Comparison of ENCODE assay signal across 15 cellular contexts in genomic region chr17:4163951-4164350, GRCh38. TPM values are rescaled to one million over a fixed set of nuclear protein-coding genes. Genes with fewer than 3 reads are reported as not detected.
DNase-seq lines count a peak whose midpoint lies in the region; ATAC-seq and TF ChIP-seq lines count a peak whose summit lies in the region.
"Had no signal": no experiment of that assay in that cellular context is flagged by ENCODE, and none has a peak within 500 bp of the region (broad histone marks: within the 10 kb centered on the region; RNA-seq: fewer than 3 reads in every experiment).

No MANE protein-coding gene starts in this region.

- H4K8ac ChIP-seq in IMR-90 (ENCODE audit: low read depth in 2 of 2, low read length in 2 of 2), result no peak overlapping the region

- H3K18ac ChIP-seq in IMR-90 (ENCODE audit: low read depth, low read length), result no peak overlapping the region

- POLR2A ChIA-PET in IMR-90 (lab: Charles Lee; ENCODE audit: unreplicated experiment), result no interaction called here

- no peak for TF ChIP-seq RAD21 in IMR-90 (IDR thresholded peaks at IDR 0.05; ENCODE audit: low read length)

- H3K36me3 Mint-ChIP-seq in brain, result peaks cover 53% of the 10 kb centered on the region

- no peaks in the 10 kb centered on the region for H3K79me2 ChIP-seq in ACC112 (ENCODE audit: control insufficient read depth, insufficient read depth, low read length, unreplicated experiment)

- DNase-seq in IMR-90, result peak; percentile 50
- peak; percentile 67 for DNase-seq in right atrium auricular region (ENCODE audit: low spot score)
- no peak for DNase-seq in NCI-H187 (lab: John Stamatoyannopoulos, UW)
- no peak for DNase-seq in NCI-H1930 (lab: John Stamatoyannopoulos, UW)
- DNase-seq in stimulated activated naive CD8-positive, alpha-beta T cell treated with anti-CD3 and anti-CD28 coated beads, Interleukin-15, amount 100 ng/mL, for 72 hours, result no peak
- DNase-seq: activated CD4-positive, alpha-beta T cell treated with anti-CD3 and anti-CD28 coated beads, Interleukin-2, amount 50 U/mL, for 4 hours; activated effector memory CD4-positive, alpha-beta T cell treated with Interleukin-2 at 50 U/mL for 16 hours; Karpas-422; mammary epithelial cell; nucleus accumbens had no signal

- TF ChIP-seq CTCF in IMR-90 (conservative IDR thresholded peaks at IDR 0.05; ENCODE audit: low read depth, low read length) (no peak), brain (conservative IDR thresholded peaks at IDR 0.05) (no peak), right atrium auricular region (IDR thresholded peaks at IDR 0.05) (no peak)

- H3K9me3 Mint-ChIP-seq in brain, result no peaks in the 10 kb centered on the region
- H3K9me3 Mint-ChIP-seq in stimulated activated naive CD8-positive, alpha-beta T cell treated with anti-CD3 and anti-CD28 coated beads, Interleukin-15, amount 100 ng/mL, for 72 hours, result no peaks in the 10 kb centered on the region
- H3K9me3 Mint-ChIP-seq: T-helper 2 cell treated with Interferon-gamma antibody and Interleukin-4, amounts not matched to agents 5 μg/mL and 100 μg/mL, for 36 hours had no signal

- H3K4me2 ChIP-seq in IMR-90 (ENCODE audit: low read depth, low read length), result no peak overlapping the region

- H4K5ac ChIP-seq in IMR-90 (ENCODE audit: low read depth, low read length), result no peak overlapping the region

- H4K91ac ChIP-seq in IMR-90 (ENCODE audit: insufficient read depth, low read depth, low read length), result no peak overlapping the region

- peak overlapping the region; percentile 55 for H2AK9ac ChIP-seq in IMR-90 (replicated peaks; ENCODE audit: low read depth, low read length, poor library complexity)

- H2BK5ac ChIP-seq in IMR-90 (ENCODE audit: low read depth, low read length, poor library complexity, severe bottlenecking), result no peak overlapping the region

- H3K9me3 ChIP-seq in IMR-90 (ENCODE audit: control insufficient read depth, insufficient read depth, low read length) (no peaks in the 10 kb centered on the region), right atrium auricular region (no peaks in the 10 kb centered on the region)

- ATAC-seq in IMR-90 (ENCODE audit: low read depth) (no peak), HG02571 (IDR thresholded peaks at IDR 0.05; ENCODE audit: unreplicated experiment) (no peak)
- ATAC-seq in stimulated activated naive CD8-positive, alpha-beta T cell treated with anti-CD3 and anti-CD28 coated beads, Interleukin-15, amount 100 ng/mL, for 72 hours, result no peak

- no peak overlapping the region for H2BK15ac ChIP-seq in IMR-90 (ENCODE audit: low read depth, low read length)

- H3K4me3 ChIP-seq in ACC112 (ENCODE audit: low read depth, low read length), result no peak overlapping the region
- no peak overlapping the region for H3K4me3 ChIP-seq in IMR-90 (ENCODE audit: insufficient read depth, low read depth, low read length)
- H3K4me3 ChIP-seq in right atrium auricular region, result no peak overlapping the region

- H3K36me3 ChIP-seq in ACC112 (ENCODE audit: insufficient read depth, low read length) (0 out of 2 replicates have a peak, but pooled peaks cover 18% of the 10 kb centered on the region), IMR-90 (ENCODE audit: control insufficient read depth, insufficient read depth, low read length) (peaks cover 31% of the 10 kb centered on the region), right atrium auricular region (peaks cover 35% of the 10 kb centered on the region)

- no peak overlapping the region for H2BK120ac ChIP-seq in IMR-90 (ENCODE audit: low read depth, low read length)

- in situ Hi-C loops in IMR-90 (cut with MboI; ENCODE audit: low sequenced_read_pairs), result no loop called here

- no peak overlapping the region for H3K4me3 Mint-ChIP-seq in brain
- no peak overlapping the region for H3K4me3 Mint-ChIP-seq in stimulated activated naive CD8-positive, alpha-beta T cell treated with anti-CD3 and anti-CD28 coated beads, Interleukin-15, amount 100 ng/mL, for 72 hours
- H3K4me3 Mint-ChIP-seq: B cell; T-helper 2 cell treated with Interferon-gamma antibody and Interleukin-4, amounts not matched to agents 5 μg/mL and 100 μg/mL, for 36 hours had no signal

- no peak overlapping the region for H3K14ac ChIP-seq in IMR-90 (replicated peaks; ENCODE audit: low read depth, low read length)

- H2AFZ ChIP-seq in ACC112 (ENCODE audit: low read length, unreplicated experiment) (no peak overlapping the region), IMR-90 (replicated peaks; ENCODE audit: low read length, poor library complexity) (no peak overlapping the region)

- dilution Hi-C loops in IMR-90 (cut with HindIII; ENCODE audit: low sequenced_read_pairs, unreplicated experiment), result no loop called here

- H3K9ac ChIP-seq in IMR-90 (ENCODE audit: low read depth, low read length), result no peak overlapping the region

- intact Hi-C loops in IMR-90 (cut with micrococcal nuclease), result no loop called here

- 0 out of 2 replicates have a peak overlapping the region, but pooled peaks have one; percentile 10 for H3K27ac ChIP-seq in ACC112 (ENCODE audit: low read depth, low read length)
- H3K27ac ChIP-seq in IMR-90 (ENCODE audit: insufficient read depth, low read length), result no peak overlapping the region
- H3K27ac ChIP-seq in right atrium auricular region, result no peak overlapping the region

- H4K20me1 ChIP-seq in IMR-90 (ENCODE audit: insufficient read depth, low read length), result peaks cover 5% of the 10 kb centered on the region

- no peak for TF ChIP-seq POLR2A in IMR-90 (IDR thresholded peaks at IDR 0.05; ENCODE audit: low read depth, low read length)

- H3K56ac ChIP-seq in IMR-90 (ENCODE audit: extremely low read depth, insufficient read depth, low read length), result no peak overlapping the region

- peaks cover 0 to 13% of the 10 kb centered on the region in 2 experiments; a peak in 1 of 4 replicates for H3K79me1 ChIP-seq in IMR-90 (ENCODE audit: low read depth in 1 of 2, low read length in 2 of 2)

- BruUV-seq in IMR-90 (replicated peaks; lab: Mats Ljungman, UMichigan), result no TSS peak

- CTCF ChIA-PET in IMR-90 (lab: Yijun Ruan, JAX), result no interaction called here

- H3K4ac ChIP-seq in IMR-90 (ENCODE audit: low read depth, low read length), result no peak overlapping the region

- H3K23ac ChIP-seq in IMR-90 (ENCODE audit: low read depth, low read length), result no peak overlapping the region

- H3K9me1 ChIP-seq in IMR-90 (ENCODE audit: insufficient read depth, low read length), result peaks cover 34% of the 10 kb centered on the region

- peaks cover 19% of the 10 kb centered on the region for H3K4me1 ChIP-seq in ACC112 (ENCODE audit: control insufficient read depth, insufficient read depth, low read length, unreplicated experiment)
- H3K4me1 ChIP-seq in IMR-90 (ENCODE audit: control insufficient read depth, insufficient read depth, low read length), result peaks cover 17% of the 10 kb centered on the region
- H3K4me1 ChIP-seq in right atrium auricular region, result peaks cover 0 to 40% of the 10 kb centered on the region in 2 donors

- peak overlapping the region in 3 of 5 experiments; percentile 24 to 76 (median 54) for H3K27ac Mint-ChIP-seq in brain
- peak overlapping the region in 1 of 2 donors; percentile 26 for H3K27ac Mint-ChIP-seq in stimulated activated naive CD8-positive, alpha-beta T cell treated with anti-CD3 and anti-CD28 coated beads, Interleukin-15, amount 100 ng/mL, for 72 hours
- H3K27ac Mint-ChIP-seq: B cell had no signal

- H3K27me3 Mint-ChIP-seq in brain, result no peaks in the 10 kb centered on the region
- no peaks in the 10 kb centered on the region for H3K27me3 Mint-ChIP-seq in stimulated activated naive CD8-positive, alpha-beta T cell treated with anti-CD3 and anti-CD28 coated beads, Interleukin-15, amount 100 ng/mL, for 72 hours
- H3K27me3 Mint-ChIP-seq: B cell had no signal

- no peaks in the 10 kb centered on the region for H3K27me3 ChIP-seq in ACC112 (ENCODE audit: insufficient read depth, low read length)
- no peaks in the 10 kb centered on the region for H3K27me3 ChIP-seq in IMR-90 (ENCODE audit: control insufficient read depth, insufficient read depth, low read length)
- H3K27me3 ChIP-seq in right atrium auricular region, result no peaks in the 10 kb centered on the region

- peaks cover 26% of the 10 kb centered on the region for H3K4me1 Mint-ChIP-seq in brain
- H3K4me1 Mint-ChIP-seq in stimulated activated naive CD8-positive, alpha-beta T cell treated with anti-CD3 and anti-CD28 coated beads, Interleukin-15, amount 100 ng/mL, for 72 hours, result peaks cover 9% of the 10 kb centered on the region

- no peak overlapping the region for H2AK5ac ChIP-seq in IMR-90 (ENCODE audit: low read depth, low read length)

- no peak overlapping the region for H2BK20ac ChIP-seq in IMR-90 (ENCODE audit: low read depth, low read length)

- 100% methylated on average over 2 of the region's 6 CpGs; no CpG with 5 or more reads in 1 of the 2 experiments for WGBS in IMR-90 (ENCODE audit: extremely low coverage in 2 of 2, insufficient read length in 1 of 2), 2 experiments

TF ChIP-seq in IMR-90, 13 proteins besides CTCF, POLR2A, EP300 and RAD21 (continues in another document):
- TF ChIP-seq NFE2L2 (IDR thresholded peaks at IDR 0.05; ENCODE audit: low read depth, low read length) (peak; percentile 34; the same call in 1 of the 2 replicates), ELK1 (IDR thresholded peaks at IDR 0.05; ENCODE audit: borderline replicate concordance, low read depth, low read length) (no peak), CEBPB (IDR thresholded peaks at IDR 0.05; ENCODE audit: low read depth, low read length) (peak; percentile 67), RCOR1 (IDR thresholded peaks at IDR 0.05; ENCODE audit: insufficient replicate concordance, low read length) (no peak), FOS (IDR thresholded peaks at IDR 0.05; ENCODE audit: low read depth, low read length) (no peak)

RNA-seq across cellular contexts. Expression of gene CYB5D2, which starts 21.0 kb away (rescaled TPM):
- total RNA-seq in IMR-90 (2012; rRNA removed), result 14.7 and 15.2 TPM in 2 replicates
- polyA plus RNA-seq in IMR-90 (2012; rRNA removed), result 22.2 and 23.6 TPM in 2 replicates
- 32.8 and 33.6 TPM in 2 replicates for polyA plus RNA-seq in IMR-90 (2012; cell fraction: cytosol; rRNA removed)
- polyA plus RNA-seq in IMR-90 (2012; cell fraction: nucleus; rRNA removed; ENCODE audit: low replicate concordance), result 9.0 and 14.1 TPM in 2 replicates
- polyA plus RNA-seq in brain (ENCODE audit: insufficient read depth, low read depth, low replicate concordance), result 39.8 TPM
- total RNA-seq in right atrium auricular region, result 10 to 100 TPM; 15.4 to 23.9 TPM

RNA-seq across cellular contexts. Expression of gene ZZEF1, which starts 21.1 kb away (rescaled TPM):
- total RNA-seq in IMR-90 (2012; rRNA removed), result 32.2 and 34.4 TPM in 2 replicates
- 11.4 and 13.3 TPM in 2 replicates for polyA plus RNA-seq in IMR-90 (2012; rRNA removed)
- 6.0 and 6.6 TPM in 2 replicates for polyA plus RNA-seq in IMR-90 (2012; cell fraction: cytosol; rRNA removed)
- polyA plus RNA-seq in IMR-90 (2012; cell fraction: nucleus; rRNA removed; ENCODE audit: low replicate concordance), result 28.8 and 34.0 TPM in 2 replicates
- polyA plus RNA-seq in brain (ENCODE audit: insufficient read depth, low read depth, low replicate concordance), result 18.0 TPM
- 10 to 100 TPM; 31.7 to 33.6 TPM for total RNA-seq in right atrium auricular region

Comparison
In these comparisons a context has a peak if more than half of its experiments do, and no peak if none do; other contexts are left out.
1. DNase-seq: peak in IMR-90 (single experiment) and right atrium auricular region (single experiment); none in NCI-H187 (0 of 2), NCI-H1930 (0 of 2) and stimulated activated naive CD8-positive, alpha-beta T cell treated with anti-CD3 and anti-CD28 coated beads, Interleukin-15, amount 100 ng/mL, for 72 hours (0 of 2).